9 cellular contexts compared by ENCODE assay signal in genomic region chr3:183554377-183554776, GRCh38. TPM values are rescaled to one million over a fixed set of nuclear protein-coding genes. Genes with fewer than 3 reads are reported as not detected.
DNase-seq lines count a peak whose midpoint lies in the region; ATAC-seq and TF ChIP-seq lines count a peak whose summit lies in the region.
"Had no signal": no experiment of that assay in that cellular context is flagged by ENCODE, and none has a peak within 500 bp of the region (broad histone marks: within the 10 kb centered on the region; RNA-seq: fewer than 3 reads in every experiment).

No MANE protein-coding gene starts in this region.

- no peaks in the 10 kb centered on the region for H3K9me3 ChIP-seq in DOHH2 (ENCODE audit: control insufficient read depth, insufficient read depth, low read length)
- no peaks in the 10 kb centered on the region for H3K9me3 ChIP-seq in mesodermal cell (ENCODE audit: control insufficient read depth, low read length)
- no peaks in the 10 kb centered on the region for H3K9me3 ChIP-seq in WERI-Rb-1 (ENCODE audit: severe bottlenecking)

- H3K27me3 ChIP-seq in DOHH2 (ENCODE audit: control insufficient read depth, low read length) (no peaks in the 10 kb centered on the region), WERI-Rb-1 (ENCODE audit: insufficient read depth, low read depth, severe bottlenecking) (no peaks in the 10 kb centered on the region)

- peak overlapping the region; percentile 84 for H3K4me2 ChIP-seq in DOHH2 (ENCODE audit: low read length)

- 62 to 71% methylated on average over 1 of the region's 1 CpG for WGBS in mesodermal cell (ENCODE audit: insufficient coverage in 2 of 2), 2 experiments

- TF ChIP-seq CTCF in DOHH2 (IDR thresholded peaks at IDR 0.05; ENCODE audit: low read depth, low read length, poor library complexity, severe bottlenecking) (no peak), WERI-Rb-1 (IDR thresholded peaks at IDR 0.05; ENCODE audit: low read depth, low read length) (no peak), progenitor cell of endocrine pancreas (IDR thresholded peaks at IDR 0.05; ENCODE audit: unreplicated experiment) (no peak)

- CTCF ChIA-PET in T-cell (lab: Charles Lee), result no interaction called here

- ATAC-seq in GM21723 (IDR thresholded peaks at IDR 0.05; ENCODE audit: unreplicated experiment), result peak; percentile 43
- peak in 1 of 4 experiments; percentile 33 for ATAC-seq in T-cell (replicated peaks in 1 of 4)
- no peak for ATAC-seq in GM21447 (IDR thresholded peaks at IDR 0.05; ENCODE audit: unreplicated experiment)

- H3K27ac ChIP-seq in DOHH2 (ENCODE audit: low read depth, low read length), result peak overlapping the region; percentile 88
- peak overlapping the region; percentile 45 for H3K27ac ChIP-seq in mesodermal cell (ENCODE audit: low read depth, low read length, severe bottlenecking)
- no peak overlapping the region for H3K27ac ChIP-seq in WERI-Rb-1

- peak overlapping the region; percentile 82 for H3K4me3 ChIP-seq in DOHH2 (ENCODE audit: low read length)
- no peak overlapping the region for H3K4me3 ChIP-seq in mesodermal cell (ENCODE audit: extremely low read depth, insufficient read depth, low read length, poor library complexity, severe bottlenecking)
- no peak overlapping the region for H3K4me3 ChIP-seq in WERI-Rb-1 (ENCODE audit: low read depth, low read length)

- peaks cover 60 to 71% (median 64%) of the 10 kb centered on the region in 3 donors for H3K4me1 Mint-ChIP-seq in T-cell
- H3K4me1 Mint-ChIP-seq in progenitor cell of endocrine pancreas (ENCODE audit: low read depth), result peaks cover 14% of the 10 kb centered on the region

- H3K79me2 ChIP-seq in DOHH2 (ENCODE audit: control insufficient read depth, low read length), result peaks cover 71% of the 10 kb centered on the region

- H3F3A ChIP-seq in DOHH2 (ENCODE audit: control insufficient read depth, insufficient read depth), result peaks cover 24% of the 10 kb centered on the region

- no peaks in the 10 kb centered on the region for H3K9me2 ChIP-seq in DOHH2 (replicated peaks; ENCODE audit: control insufficient read depth, low read length)

- H4K20me1 ChIP-seq in DOHH2 (ENCODE audit: control insufficient read depth, insufficient read depth, low read depth, low read length), result no peaks in the 10 kb centered on the region

- H3K4me3 Mint-ChIP-seq in T-cell, result peak overlapping the region; percentile 96 to 100 (median 98)
- no peak overlapping the region for H3K4me3 Mint-ChIP-seq in progenitor cell of endocrine pancreas (ENCODE audit: low read depth)

- peaks cover 49% of the 10 kb centered on the region for H3K36me3 ChIP-seq in DOHH2 (ENCODE audit: control insufficient read depth, low read length)
- no peaks in the 10 kb centered on the region for H3K36me3 ChIP-seq in mesodermal cell (ENCODE audit: control insufficient read depth, insufficient read depth, low read length)
- H3K36me3 ChIP-seq in WERI-Rb-1, result no peaks in the 10 kb centered on the region

- peaks cover 60% of the 10 kb centered on the region for H3K4me1 ChIP-seq in DOHH2 (ENCODE audit: control insufficient read depth, low read length)
- H3K4me1 ChIP-seq in mesodermal cell (ENCODE audit: control insufficient read depth, insufficient read depth, low read length, poor library complexity, severe bottlenecking), result peaks cover 14% of the 10 kb centered on the region

- POLR2A ChIA-PET in T-cell (lab: Charles Lee), result no interaction called here

- DNase-seq in T-cell, result no peak
- DNase-seq in WERI-Rb-1, result no peak
- no peak for DNase-seq in progenitor cell of endocrine pancreas (ENCODE audit: low spot score, unreplicated experiment)
- DNase-seq in DMS153 treated with DMSO at 0.1 percent for 48 hours (lab: John Stamatoyannopoulos, UW; ENCODE audit: unreplicated experiment), result no peak
- DNase-seq: NCI-H1105 treated with DMSO at 0.1 percent for 48 hours had no signal

- H3K27me3 Mint-ChIP-seq in T-cell (no peaks in the 10 kb centered on the region), progenitor cell of endocrine pancreas (peaks cover 4% of the 10 kb centered on the region)

- peaks cover 21% of the 10 kb centered on the region for H3K36me3 Mint-ChIP-seq in T-cell
- no peaks in the 10 kb centered on the region for H3K36me3 Mint-ChIP-seq in progenitor cell of endocrine pancreas (ENCODE audit: insufficient read depth)

- peak overlapping the region; percentile 88 to 90 for H3K27ac Mint-ChIP-seq in T-cell
- no peak overlapping the region for H3K27ac Mint-ChIP-seq in progenitor cell of endocrine pancreas

- H3K9me3 Mint-ChIP-seq in T-cell, result no peaks in the 10 kb centered on the region
- no peaks in the 10 kb centered on the region for H3K9me3 Mint-ChIP-seq in progenitor cell of endocrine pancreas (ENCODE audit: low read depth)

RNA-seq across cellular contexts. Expression of gene KLHL6, which starts 1.1 kb away (rescaled TPM):
- total RNA-seq in T-cell (10 to 100 TPM; 34.8 to 54.7 (median 52.5) TPM), progenitor cell of endocrine pancreas (0.12 TPM in 1 of 2 replicates, not detected in the other)
- polyA plus RNA-seq in mesodermal cell (2013, experiment 1 of 2), result 3.2 TPM
- polyA plus RNA-seq in mesodermal cell (2013, experiment 2 of 2), result 3.4 TPM

Comparison
In these comparisons a context has a peak if more than half of its experiments do, and no peak if none do; other contexts are left out.
1. RNA of gene KLHL6, which starts 1.1 kb away (total RNA-seq): 34.8 to 54.7 TPM in T-cell; 0.12 TPM in progenitor cell of endocrine pancreas; every median in the first group is over 10 times any median in the second.